ENCODE assay signal across 1 cellular context in the genomic region with DNA sequence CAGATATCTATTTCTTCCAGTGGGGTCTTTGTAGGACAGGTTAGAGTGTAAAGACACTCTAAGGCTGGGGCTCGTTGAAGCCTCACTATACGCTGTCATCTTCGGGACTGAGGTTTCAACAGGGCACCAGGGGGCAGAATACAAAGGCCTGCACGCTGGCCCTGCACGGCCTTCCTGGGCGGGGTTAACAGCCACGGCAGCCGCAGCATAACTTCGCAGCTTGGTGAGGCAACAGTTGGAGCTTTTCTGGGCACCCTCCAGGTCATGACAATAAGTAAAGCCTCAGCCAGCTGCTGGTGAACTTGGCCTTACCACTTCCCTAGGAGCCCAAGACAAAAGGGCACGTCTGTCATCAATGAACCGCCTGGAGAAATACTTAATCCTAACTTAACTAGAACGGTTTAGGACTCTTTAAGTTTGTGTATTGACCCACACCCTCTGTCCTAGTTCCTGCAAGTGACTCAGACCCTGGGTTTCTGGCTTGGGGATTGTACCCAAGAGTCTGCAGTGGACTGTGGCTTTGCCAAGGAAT.
TF ChIP-seq lines count a peak whose summit lies in the region.

No MANE protein-coding gene starts in this region.

TF ChIP-seq in K562, 482 proteins besides CTCF, POLR2A, EP300 and RAD21 (continued from another document and continues in another):
- TF ChIP-seq, protein P1, sequence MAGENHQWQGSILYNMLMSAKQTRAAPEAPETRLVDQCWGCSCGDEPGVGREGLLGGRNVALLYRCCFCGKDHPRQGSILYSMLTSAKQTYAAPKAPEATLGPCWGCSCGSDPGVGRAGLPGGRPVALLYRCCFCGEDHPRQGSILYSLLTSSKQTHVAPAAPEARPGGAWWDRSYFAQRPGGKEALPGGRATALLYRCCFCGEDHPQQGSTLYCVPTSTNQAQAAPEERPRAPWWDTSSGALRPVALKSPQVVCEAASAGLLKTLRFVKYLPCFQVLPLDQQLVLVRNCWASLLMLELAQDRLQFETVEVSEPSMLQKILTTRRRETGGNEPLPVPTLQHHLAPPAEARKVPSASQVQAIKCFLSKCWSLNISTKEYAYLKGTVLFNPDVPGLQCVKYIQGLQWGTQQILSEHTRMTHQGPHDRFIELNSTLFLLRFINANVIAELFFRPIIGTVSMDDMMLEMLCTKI (IDR thresholded peaks at IDR 0.05; ENCODE audit: partially characterized antibody) = no peak
- TF ChIP-seq CHD1 (IDR thresholded peaks at IDR 0.05; ENCODE audit: low read length) (no peak), ZNF324 (CRISPR knock-in tag; IDR thresholded peaks at IDR 0.05) (no peak), NRF1 (conservative IDR thresholded peaks at IDR 0.05 in 1 of 2, IDR thresholded peaks at IDR 0.05 in 1 of 2) (peak in 1 of 2 experiments; percentile 32; a peak in 1 of 4 replicates), HEY1 (CRISPR knock-in tag; IDR thresholded peaks at IDR 0.05; ENCODE audit: borderline replicate concordance) (no peak; the same call in 1 of the 2 replicates), POU5F1 (IDR thresholded peaks at IDR 0.05; ENCODE audit: borderline replicate concordance, low read depth, low read length, partially characterized antibody) (no peak), ZNF583 (CRISPR knock-in tag; IDR thresholded peaks at IDR 0.05) (peak; percentile 76; the same call in 1 of the 2 replicates), FOXA1 (IDR thresholded peaks at IDR 0.05; ENCODE audit: borderline replicate concordance) (no peak), RBM17 (IDR thresholded peaks at IDR 0.05; ENCODE audit: borderline replicate concordance, low read depth, low read length) (no peak), ZNF23 (CRISPR knock-in tag; IDR thresholded peaks at IDR 0.05) (no peak), DDX20 (tag; IDR thresholded peaks at IDR 0.05; ENCODE audit: low read depth) (no peak), RBM39 (optimal IDR thresholded peaks at IDR 0.05; ENCODE audit: low read depth, low read length) (no peak), ZC3H4 (CRISPR knock-in tag; IDR thresholded peaks at IDR 0.05; ENCODE audit: borderline replicate concordance) (no peak), XRCC3 (IDR thresholded peaks at IDR 0.05) (no peak), POLR2H (tag; IDR thresholded peaks at IDR 0.05; ENCODE audit: low read depth) (no peak; the same call in 1 of the 2 replicates), FOXM1 (IDR thresholded peaks at IDR 0.05; ENCODE audit: low read depth) (no peak), FOXM1 (CRISPR knock-in tag; IDR thresholded peaks at IDR 0.05; ENCODE audit: low read depth) (no peak), STAG1 (CRISPR knock-in tag; IDR thresholded peaks at IDR 0.05; ENCODE audit: borderline replicate concordance) (no peak), MTF1 (CRISPR knock-in tag; IDR thresholded peaks at IDR 0.05; ENCODE audit: borderline replicate concordance) (no peak; the same call in 1 of the 2 replicates), HNRNPH1 (optimal IDR thresholded peaks at IDR 0.05; ENCODE audit: low read depth, low read length) (no peak), ZNF134 (CRISPR knock-in tag; conservative IDR thresholded peaks at IDR 0.05) (no peak), ZNF253 (CRISPR knock-in tag; conservative IDR thresholded peaks at IDR 0.05) (no peak), ZNF644 (tag; IDR thresholded peaks at IDR 0.05; ENCODE audit: low read depth) (no peak), THRAP3 (IDR thresholded peaks at IDR 0.05; ENCODE audit: borderline replicate concordance) (no peak), RUNX1 (IDR thresholded peaks at IDR 0.05; ENCODE audit: low read depth) (0 out of 2 replicates have a peak, but pooled peaks have one; percentile 35), CCNT2 (IDR thresholded peaks at IDR 0.05; ENCODE audit: borderline replicate concordance, extremely low read depth, insufficient read length, low read depth, low read length) (no peak), CREB1 (IDR thresholded peaks at IDR 0.05) (peak; percentile 34; the same call in 1 of the 2 replicates), CREB1 (CRISPR knock-in tag; IDR thresholded peaks at IDR 0.05) (peak; percentile 65; the same call in 1 of the 2 replicates), ADNP (tag; IDR thresholded peaks at IDR 0.05) (no peak), BRF1 (IDR thresholded peaks at IDR 0.05; ENCODE audit: borderline replicate concordance, extremely low read depth, insufficient read length) (no peak), PTTG1 (tag; IDR thresholded peaks at IDR 0.05; ENCODE audit: low read depth) (no peak), SRSF9 (IDR thresholded peaks at IDR 0.05; ENCODE audit: borderline replicate concordance, low read depth, low read length) (no peak), ZEB2 (IDR thresholded peaks at IDR 0.05) (no peak), TOE1 (IDR thresholded peaks at IDR 0.05; ENCODE audit: borderline replicate concordance) (0 out of 2 replicates have a peak, but pooled peaks have one; percentile 26), TOE1 (CRISPR knock-in tag; IDR thresholded peaks at IDR 0.05; ENCODE audit: borderline replicate concordance, low read depth) (no peak)
- TF ChIP-seq, protein P2, sequence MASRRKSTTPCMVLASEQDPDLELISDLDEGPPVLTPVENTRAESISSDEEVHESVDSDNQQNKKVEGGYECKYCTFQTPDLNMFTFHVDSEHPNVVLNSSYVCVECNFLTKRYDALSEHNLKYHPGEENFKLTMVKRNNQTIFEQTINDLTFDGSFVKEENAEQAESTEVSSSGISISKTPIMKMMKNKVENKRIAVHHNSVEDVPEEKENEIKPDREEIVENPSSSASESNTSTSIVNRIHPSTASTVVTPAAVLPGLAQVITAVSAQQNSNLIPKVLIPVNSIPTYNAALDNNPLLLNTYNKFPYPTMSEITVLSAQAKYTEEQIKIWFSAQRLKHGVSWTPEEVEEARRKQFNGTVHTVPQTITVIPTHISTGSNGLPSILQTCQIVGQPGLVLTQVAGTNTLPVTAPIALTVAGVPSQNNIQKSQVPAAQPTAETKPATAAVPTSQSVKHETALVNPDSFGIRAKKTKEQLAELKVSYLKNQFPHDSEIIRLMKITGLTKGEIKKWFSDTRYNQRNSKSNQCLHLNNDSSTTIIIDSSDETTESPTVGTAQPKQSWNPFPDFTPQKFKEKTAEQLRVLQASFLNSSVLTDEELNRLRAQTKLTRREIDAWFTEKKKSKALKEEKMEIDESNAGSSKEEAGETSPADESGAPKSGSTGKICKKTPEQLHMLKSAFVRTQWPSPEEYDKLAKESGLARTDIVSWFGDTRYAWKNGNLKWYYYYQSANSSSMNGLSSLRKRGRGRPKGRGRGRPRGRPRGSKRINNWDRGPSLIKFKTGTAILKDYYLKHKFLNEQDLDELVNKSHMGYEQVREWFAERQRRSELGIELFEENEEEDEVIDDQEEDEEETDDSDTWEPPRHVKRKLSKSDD (conservative IDR thresholded peaks at IDR 0.05; ENCODE audit: low read length) = peak; percentile 61; the same call in 1 of the 2 replicates
- TF ChIP-seq, protein P3, sequence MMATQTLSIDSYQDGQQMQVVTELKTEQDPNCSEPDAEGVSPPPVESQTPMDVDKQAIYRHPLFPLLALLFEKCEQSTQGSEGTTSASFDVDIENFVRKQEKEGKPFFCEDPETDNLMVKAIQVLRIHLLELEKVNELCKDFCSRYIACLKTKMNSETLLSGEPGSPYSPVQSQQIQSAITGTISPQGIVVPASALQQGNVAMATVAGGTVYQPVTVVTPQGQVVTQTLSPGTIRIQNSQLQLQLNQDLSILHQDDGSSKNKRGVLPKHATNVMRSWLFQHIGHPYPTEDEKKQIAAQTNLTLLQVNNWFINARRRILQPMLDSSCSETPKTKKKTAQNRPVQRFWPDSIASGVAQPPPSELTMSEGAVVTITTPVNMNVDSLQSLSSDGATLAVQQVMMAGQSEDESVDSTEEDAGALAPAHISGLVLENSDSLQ (IDR thresholded peaks at IDR 0.05) = 0 out of 2 replicates have a peak, but pooled peaks have one; percentile 37
- TF ChIP-seq, protein P4, sequence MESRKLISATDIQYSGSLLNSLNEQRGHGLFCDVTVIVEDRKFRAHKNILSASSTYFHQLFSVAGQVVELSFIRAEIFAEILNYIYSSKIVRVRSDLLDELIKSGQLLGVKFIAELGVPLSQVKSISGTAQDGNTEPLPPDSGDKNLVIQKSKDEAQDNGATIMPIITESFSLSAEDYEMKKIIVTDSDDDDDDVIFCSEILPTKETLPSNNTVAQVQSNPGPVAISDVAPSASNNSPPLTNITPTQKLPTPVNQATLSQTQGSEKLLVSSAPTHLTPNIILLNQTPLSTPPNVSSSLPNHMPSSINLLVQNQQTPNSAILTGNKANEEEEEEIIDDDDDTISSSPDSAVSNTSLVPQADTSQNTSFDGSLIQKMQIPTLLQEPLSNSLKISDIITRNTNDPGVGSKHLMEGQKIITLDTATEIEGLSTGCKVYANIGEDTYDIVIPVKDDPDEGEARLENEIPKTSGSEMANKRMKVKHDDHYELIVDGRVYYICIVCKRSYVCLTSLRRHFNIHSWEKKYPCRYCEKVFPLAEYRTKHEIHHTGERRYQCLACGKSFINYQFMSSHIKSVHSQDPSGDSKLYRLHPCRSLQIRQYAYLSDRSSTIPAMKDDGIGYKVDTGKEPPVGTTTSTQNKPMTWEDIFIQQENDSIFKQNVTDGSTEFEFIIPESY (CRISPR knock-in tag; IDR thresholded peaks at IDR 0.05) = peak; percentile 30; the same call in 1 of the 2 replicates
- TF ChIP-seq, protein P5, sequence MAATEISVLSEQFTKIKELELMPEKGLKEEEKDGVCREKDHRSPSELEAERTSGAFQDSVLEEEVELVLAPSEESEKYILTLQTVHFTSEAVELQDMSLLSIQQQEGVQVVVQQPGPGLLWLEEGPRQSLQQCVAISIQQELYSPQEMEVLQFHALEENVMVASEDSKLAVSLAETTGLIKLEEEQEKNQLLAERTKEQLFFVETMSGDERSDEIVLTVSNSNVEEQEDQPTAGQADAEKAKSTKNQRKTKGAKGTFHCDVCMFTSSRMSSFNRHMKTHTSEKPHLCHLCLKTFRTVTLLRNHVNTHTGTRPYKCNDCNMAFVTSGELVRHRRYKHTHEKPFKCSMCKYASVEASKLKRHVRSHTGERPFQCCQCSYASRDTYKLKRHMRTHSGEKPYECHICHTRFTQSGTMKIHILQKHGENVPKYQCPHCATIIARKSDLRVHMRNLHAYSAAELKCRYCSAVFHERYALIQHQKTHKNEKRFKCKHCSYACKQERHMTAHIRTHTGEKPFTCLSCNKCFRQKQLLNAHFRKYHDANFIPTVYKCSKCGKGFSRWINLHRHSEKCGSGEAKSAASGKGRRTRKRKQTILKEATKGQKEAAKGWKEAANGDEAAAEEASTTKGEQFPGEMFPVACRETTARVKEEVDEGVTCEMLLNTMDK (IDR thresholded peaks at IDR 0.05; ENCODE audit: borderline replicate concordance, insufficient read depth, low read depth, low read length, poor library complexity, severe bottlenecking) = peak; percentile 94
- TF ChIP-seq, protein P6, sequence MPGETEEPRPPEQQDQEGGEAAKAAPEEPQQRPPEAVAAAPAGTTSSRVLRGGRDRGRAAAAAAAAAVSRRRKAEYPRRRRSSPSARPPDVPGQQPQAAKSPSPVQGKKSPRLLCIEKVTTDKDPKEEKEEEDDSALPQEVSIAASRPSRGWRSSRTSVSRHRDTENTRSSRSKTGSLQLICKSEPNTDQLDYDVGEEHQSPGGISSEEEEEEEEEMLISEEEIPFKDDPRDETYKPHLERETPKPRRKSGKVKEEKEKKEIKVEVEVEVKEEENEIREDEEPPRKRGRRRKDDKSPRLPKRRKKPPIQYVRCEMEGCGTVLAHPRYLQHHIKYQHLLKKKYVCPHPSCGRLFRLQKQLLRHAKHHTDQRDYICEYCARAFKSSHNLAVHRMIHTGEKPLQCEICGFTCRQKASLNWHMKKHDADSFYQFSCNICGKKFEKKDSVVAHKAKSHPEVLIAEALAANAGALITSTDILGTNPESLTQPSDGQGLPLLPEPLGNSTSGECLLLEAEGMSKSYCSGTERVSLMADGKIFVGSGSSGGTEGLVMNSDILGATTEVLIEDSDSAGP (CRISPR knock-in tag; IDR thresholded peaks at IDR 0.05) = no peak
- TF ChIP-seq, protein P7, sequence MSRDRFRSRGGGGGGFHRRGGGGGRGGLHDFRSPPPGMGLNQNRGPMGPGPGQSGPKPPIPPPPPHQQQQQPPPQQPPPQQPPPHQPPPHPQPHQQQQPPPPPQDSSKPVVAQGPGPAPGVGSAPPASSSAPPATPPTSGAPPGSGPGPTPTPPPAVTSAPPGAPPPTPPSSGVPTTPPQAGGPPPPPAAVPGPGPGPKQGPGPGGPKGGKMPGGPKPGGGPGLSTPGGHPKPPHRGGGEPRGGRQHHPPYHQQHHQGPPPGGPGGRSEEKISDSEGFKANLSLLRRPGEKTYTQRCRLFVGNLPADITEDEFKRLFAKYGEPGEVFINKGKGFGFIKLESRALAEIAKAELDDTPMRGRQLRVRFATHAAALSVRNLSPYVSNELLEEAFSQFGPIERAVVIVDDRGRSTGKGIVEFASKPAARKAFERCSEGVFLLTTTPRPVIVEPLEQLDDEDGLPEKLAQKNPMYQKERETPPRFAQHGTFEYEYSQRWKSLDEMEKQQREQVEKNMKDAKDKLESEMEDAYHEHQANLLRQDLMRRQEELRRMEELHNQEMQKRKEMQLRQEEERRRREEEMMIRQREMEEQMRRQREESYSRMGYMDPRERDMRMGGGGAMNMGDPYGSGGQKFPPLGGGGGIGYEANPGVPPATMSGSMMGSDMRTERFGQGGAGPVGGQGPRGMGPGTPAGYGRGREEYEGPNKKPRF (IDR thresholded peaks at IDR 0.05; ENCODE audit: low read depth, low read length) = no peak
- TF ChIP-seq, protein P8, sequence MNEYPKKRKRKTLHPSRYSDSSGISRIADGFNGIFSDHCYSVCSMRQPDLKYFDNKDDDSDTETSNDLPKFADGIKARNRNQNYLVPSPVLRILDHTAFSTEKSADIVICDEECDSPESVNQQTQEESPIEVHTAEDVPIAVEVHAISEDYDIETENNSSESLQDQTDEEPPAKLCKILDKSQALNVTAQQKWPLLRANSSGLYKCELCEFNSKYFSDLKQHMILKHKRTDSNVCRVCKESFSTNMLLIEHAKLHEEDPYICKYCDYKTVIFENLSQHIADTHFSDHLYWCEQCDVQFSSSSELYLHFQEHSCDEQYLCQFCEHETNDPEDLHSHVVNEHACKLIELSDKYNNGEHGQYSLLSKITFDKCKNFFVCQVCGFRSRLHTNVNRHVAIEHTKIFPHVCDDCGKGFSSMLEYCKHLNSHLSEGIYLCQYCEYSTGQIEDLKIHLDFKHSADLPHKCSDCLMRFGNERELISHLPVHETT (CRISPR knock-in tag; conservative IDR thresholded peaks at IDR 0.05 in 1 of 2, IDR thresholded peaks at IDR 0.05 in 1 of 2) = no peak
- TF ChIP-seq, protein P9, sequence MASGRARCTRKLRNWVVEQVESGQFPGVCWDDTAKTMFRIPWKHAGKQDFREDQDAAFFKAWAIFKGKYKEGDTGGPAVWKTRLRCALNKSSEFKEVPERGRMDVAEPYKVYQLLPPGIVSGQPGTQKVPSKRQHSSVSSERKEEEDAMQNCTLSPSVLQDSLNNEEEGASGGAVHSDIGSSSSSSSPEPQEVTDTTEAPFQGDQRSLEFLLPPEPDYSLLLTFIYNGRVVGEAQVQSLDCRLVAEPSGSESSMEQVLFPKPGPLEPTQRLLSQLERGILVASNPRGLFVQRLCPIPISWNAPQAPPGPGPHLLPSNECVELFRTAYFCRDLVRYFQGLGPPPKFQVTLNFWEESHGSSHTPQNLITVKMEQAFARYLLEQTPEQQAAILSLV (tag; IDR thresholded peaks at IDR 0.05) = peak; percentile 60; the same call in 1 of the 2 replicates
